Comparison of ENCODE assay signal across 8 cellular contexts in genomic region chr17:44865231-44865660, GRCh38. TPM values are rescaled to one million over a fixed set of nuclear protein-coding genes. Genes with fewer than 3 reads are reported as not detected.
DNase-seq lines count a peak whose midpoint lies in the region; ATAC-seq and TF ChIP-seq lines count a peak whose summit lies in the region.

No MANE protein-coding gene starts in this region.

- TF ChIP-seq CTCF in endothelial cell (IDR thresholded peaks at IDR 0.05; ENCODE audit: unreplicated experiment), result peak; percentile 93

- H3K27ac ChIP-seq in CD4-positive, CD25-positive, alpha-beta regulatory T cell (ENCODE audit: insufficient read depth, low read length, poor library complexity, severe bottlenecking), result no peak overlapping the region

- no peaks in the 10 kb centered on the region for H3K4me1 ChIP-seq in CD4-positive, CD25-positive, alpha-beta regulatory T cell (ENCODE audit: control insufficient read depth, insufficient read depth, low read length, poor library complexity, severe bottlenecking)

- no peak overlapping the region for H3K27ac Mint-ChIP-seq in CD4-positive, CD25-positive, alpha-beta regulatory T cell
- H3K27ac Mint-ChIP-seq in endothelial cell (ENCODE audit: unreplicated experiment), result no peak overlapping the region

- ATAC-seq in CD4-positive, CD25-positive, alpha-beta regulatory T cell (ENCODE audit: low read depth in 2 of 2), result peak; percentile 65 to 71
- no peak for ATAC-seq in HG02623 (IDR thresholded peaks at IDR 0.05; ENCODE audit: unreplicated experiment)

- no peaks in the 10 kb centered on the region for H3K27me3 Mint-ChIP-seq in CD4-positive, CD25-positive, alpha-beta regulatory T cell
- peaks cover 4% of the 10 kb centered on the region for H3K27me3 Mint-ChIP-seq in endothelial cell (ENCODE audit: unreplicated experiment)

- peaks cover 41% of the 10 kb centered on the region for H3K36me3 Mint-ChIP-seq in CD4-positive, CD25-positive, alpha-beta regulatory T cell
- peaks cover 47% of the 10 kb centered on the region for H3K36me3 Mint-ChIP-seq in endothelial cell (ENCODE audit: low read depth, unreplicated experiment)

- no peak overlapping the region for H3K4me3 ChIP-seq in CD4-positive, CD25-positive, alpha-beta regulatory T cell (ENCODE audit: low read depth, low read length)

- no peaks in the 10 kb centered on the region for H3K27me3 ChIP-seq in CD4-positive, CD25-positive, alpha-beta regulatory T cell (ENCODE audit: control insufficient read depth, insufficient read depth, low read length)

- H3K4me1 Mint-ChIP-seq in CD4-positive, CD25-positive, alpha-beta regulatory T cell, result peaks cover 0 to 6% (median 0%) of the 10 kb centered on the region in 4 donors
- no peaks in the 10 kb centered on the region for H3K4me1 Mint-ChIP-seq in endothelial cell (ENCODE audit: unreplicated experiment)

- H3K9me3 Mint-ChIP-seq in CD4-positive, CD25-positive, alpha-beta regulatory T cell, result no peaks in the 10 kb centered on the region
- no peaks in the 10 kb centered on the region for H3K9me3 Mint-ChIP-seq in endothelial cell (ENCODE audit: unreplicated experiment)

- peak; percentile 56 to 81 (median 72) for DNase-seq in CD4-positive, CD25-positive, alpha-beta regulatory T cell
- DNase-seq in HT1080 (ENCODE audit: low read depth) (peak; percentile 67), NOMO-1 treated with DMSO at 0.1 percent for 48 hours (lab: John Stamatoyannopoulos, UW; ENCODE audit: unreplicated experiment) (peak; percentile 66), endothelial cell (ENCODE audit: low spot score) (peak; percentile 69), midbrain (lab: John Stamatoyannopoulos, UW) (peak; percentile 51)
- peak; percentile 35 to 37 for DNase-seq in activated CD8-positive, alpha-beta memory T cell treated with anti-CD3 and anti-CD28 coated beads for 4 hours (ENCODE audit: low read depth in 2 of 2)
- DNase-seq in stimulated activated CD8-positive, alpha-beta memory T cell treated with anti-CD3 and anti-CD28 coated beads, Interleukin-15, amount 100 ng/mL, for 48 hours (ENCODE audit: low read depth in 2 of 2), result peak; percentile 8 to 32

- no peaks in the 10 kb centered on the region for H3K9me3 ChIP-seq in CD4-positive, CD25-positive, alpha-beta regulatory T cell (ENCODE audit: control insufficient read depth in 2 of 2, low read length in 2 of 2)

- peaks cover 80% of the 10 kb centered on the region for H3K36me3 ChIP-seq in CD4-positive, CD25-positive, alpha-beta regulatory T cell (ENCODE audit: control insufficient read depth, insufficient read depth, low read length)

- no peak overlapping the region for H3K4me3 Mint-ChIP-seq in CD4-positive, CD25-positive, alpha-beta regulatory T cell
- H3K4me3 Mint-ChIP-seq in endothelial cell (ENCODE audit: unreplicated experiment), result no peak overlapping the region

RNA-seq across cellular contexts. Expression of gene HIGD1B, which starts 17.6 kb away (rescaled TPM):
- not detected for total RNA-seq in CD4-positive, CD25-positive, alpha-beta regulatory T cell
- not detected for polyA plus RNA-seq in CD4-positive, CD25-positive, alpha-beta regulatory T cell
- total RNA-seq in HT1080 (2014; rRNA removed; shearing (Covaris generic)), result not detected in 2 replicates
- not detected in 2 replicates for polyA plus RNA-seq in HT1080 (2015; cell fraction: cytosol; rRNA removed)
- not detected in 2 replicates for polyA plus RNA-seq in HT1080 (2015; cell fraction: nucleus; rRNA removed)
- total RNA-seq in endothelial cell (ENCODE audit: unreplicated experiment), result not detected

RNA-seq across cellular contexts. Expression of gene EFTUD2, which starts 34.0 kb away (rescaled TPM):
- 111 TPM for total RNA-seq in CD4-positive, CD25-positive, alpha-beta regulatory T cell
- 10 to 100 TPM; 58.8 to 86.7 (median 73.5) TPM for polyA plus RNA-seq in CD4-positive, CD25-positive, alpha-beta regulatory T cell
- total RNA-seq in HT1080 (2014; rRNA removed; shearing (Covaris generic)), result 122 and 137 TPM in 2 replicates
- 87.2 and 99.6 TPM in 2 replicates for polyA plus RNA-seq in HT1080 (2015; cell fraction: cytosol; rRNA removed)
- polyA plus RNA-seq in HT1080 (2015; cell fraction: nucleus; rRNA removed), result 217 and 226 TPM in 2 replicates
- total RNA-seq in endothelial cell (ENCODE audit: unreplicated experiment), result 154 TPM

RNA-seq across cellular contexts. Expression of gene GJC1, which starts 35.2 kb away (rescaled TPM):
- not detected for total RNA-seq in CD4-positive, CD25-positive, alpha-beta regulatory T cell
- polyA plus RNA-seq in CD4-positive, CD25-positive, alpha-beta regulatory T cell, result not detected
- 26.0 and 42.7 TPM in 2 replicates for total RNA-seq in HT1080 (2014; rRNA removed; shearing (Covaris generic))
- 24.4 and 25.9 TPM in 2 replicates for polyA plus RNA-seq in HT1080 (2015; cell fraction: cytosol; rRNA removed)
- polyA plus RNA-seq in HT1080 (2015; cell fraction: nucleus; rRNA removed), result 27.3 and 29.2 TPM in 2 replicates
- total RNA-seq in endothelial cell (ENCODE audit: unreplicated experiment), result 36.5 TPM

RNA-seq across cellular contexts. Expression of gene GFAP, which starts 50.1 kb away (rescaled TPM):
- not detected for total RNA-seq in CD4-positive, CD25-positive, alpha-beta regulatory T cell
- not detected for polyA plus RNA-seq in CD4-positive, CD25-positive, alpha-beta regulatory T cell
- 0.07 and 0.18 TPM in 2 replicates for total RNA-seq in HT1080 (2014; rRNA removed; shearing (Covaris generic))
- 0.03 and 0.21 TPM in 2 replicates for polyA plus RNA-seq in HT1080 (2015; cell fraction: cytosol; rRNA removed)
- 0.12 and 0.26 TPM in 2 replicates for polyA plus RNA-seq in HT1080 (2015; cell fraction: nucleus; rRNA removed)
- total RNA-seq in endothelial cell (ENCODE audit: unreplicated experiment), result not detected

Comparison
In these comparisons a context has a peak if more than half of its experiments do, and no peak if none do; other contexts are left out.
1. DNase-seq: peak in every context shown above with its lines; median percentile 72 in CD4-positive, CD25-positive, alpha-beta regulatory T cell; 69 in endothelial cell; 67 in HT1080; 66 in NOMO-1 treated with DMSO at 0.1 percent for 48 hours; 51 in midbrain; 36 in activated CD8-positive, alpha-beta memory T cell treated with anti-CD3 and anti-CD28 coated beads for 4 hours; 20 in stimulated activated CD8-positive, alpha-beta memory T cell treated with anti-CD3 and anti-CD28 coated beads, Interleukin-15, amount 100 ng/mL, for 48 hours.
2. RNA of gene GJC1, which starts 35.2 kb away (total RNA-seq): 26.0 to 42.7 TPM in HT1080 and 36.5 TPM in endothelial cell (single experiment); not detected in CD4-positive, CD25-positive, alpha-beta regulatory T cell (single experiment); every median in the first group is over 10 times any median in the second.